10 cellular contexts compared by ENCODE assay signal in genomic region chr5:35857004-35857345, GRCh38. TPM values are rescaled to one million over a fixed set of nuclear protein-coding genes. Genes with fewer than 3 reads are reported as not detected.
A peak's percentile ranks its signal among the peaks of the same experiment; 100 is the strongest.
DNase-seq lines count a peak whose midpoint lies in the region; ATAC-seq, FAIRE-seq and TF ChIP-seq lines count a peak whose summit lies in the region.
"Had no signal": no experiment of that assay in that cellular context is flagged by ENCODE, and none has a peak within 500 bp of the region (broad histone marks: within the 10 kb centered on the region; RNA-seq: fewer than 3 reads in every experiment).

No MANE protein-coding gene starts in this region.

- peak overlapping the region; percentile 56 to 95 (median 85) for H3K9ac ChIP-seq in BLaER1 treated with 17β-estradiol and CSF1 and Interleukin-3, amounts not matched to agents 10 nM and 100 nM

- H3K27me3 ChIP-seq in BLaER1 treated with 17β-estradiol and CSF1 and Interleukin-3, amounts not matched to agents 10 nM and 100 nM: no peaks in the 10 kb centered on the region
- H3K27me3 ChIP-seq in mononuclear cell (ENCODE audit: insufficient read depth, low read length): no peaks in the 10 kb centered on the region

- H4K20me1 ChIP-seq in BLaER1 treated with 17β-estradiol and CSF1 and Interleukin-3, amounts not matched to agents 10 nM and 100 nM: no peaks in the 10 kb centered on the region

- peaks cover 89% of the 10 kb centered on the region for H3K4me1 Mint-ChIP-seq in activated naive CD8-positive, alpha-beta T cell (ENCODE audit: low read depth)

- TF ChIP-seq POLR2A in H54 (IDR thresholded peaks at IDR 0.05; ENCODE audit: low read depth, low read length): no peak

- no peaks in the 10 kb centered on the region; a peak in 1 of 22 replicates for H3K9me3 ChIP-seq in BLaER1 treated with 17β-estradiol and CSF1 and Interleukin-3, amounts not matched to agents 10 nM and 100 nM (replicated peaks in 1 of 11)
- no peaks in the 10 kb centered on the region for H3K9me3 ChIP-seq in mononuclear cell (ENCODE audit: low read depth, low read length)

- DNase-seq in H54 (ENCODE audit: insufficient read length, low spot score) (no peak), NCI-H1417 (lab: John Stamatoyannopoulos, UW) (no peak), nucleus accumbens (lab: John Stamatoyannopoulos, UW) (no peak)
- DNase-seq in effector CD4-positive, alpha-beta T cell: no peak
- DNase-seq: NCI-H1417 treated with DMSO at 0.1 percent for 48 hours had no signal

- no peaks in the 10 kb centered on the region for H3K27me3 Mint-ChIP-seq in activated naive CD8-positive, alpha-beta T cell

- H3K4me1 ChIP-seq in BLaER1 treated with 17β-estradiol and CSF1 and Interleukin-3, amounts not matched to agents 10 nM and 100 nM: peaks cover 49 to 100% (median 64%) of the 10 kb centered on the region in 10 experiments
- H3K4me1 ChIP-seq in mononuclear cell (ENCODE audit: insufficient read depth, low read length): peaks cover 37% of the 10 kb centered on the region

- H3K27ac ChIP-seq in BLaER1 treated with 17β-estradiol and CSF1 and Interleukin-3, amounts not matched to agents 10 nM and 100 nM: peak overlapping the region; percentile 38 to 98 (median 86); a peak in 21 of 22 replicates

- H3K4me3 ChIP-seq in BLaER1 treated with 17β-estradiol and CSF1 and Interleukin-3, amounts not matched to agents 10 nM and 100 nM: peak overlapping the region; percentile 47 to 80 (median 68)
- H3K4me3 ChIP-seq in mononuclear cell (ENCODE audit: low read length): peak overlapping the region; percentile 47
- H3K4me3 ChIP-seq: lung had no signal

- peak overlapping the region; percentile 66 to 95 (median 90) for H3K4me2 ChIP-seq in BLaER1 treated with 17β-estradiol and CSF1 and Interleukin-3, amounts not matched to agents 10 nM and 100 nM

- no peak for ATAC-seq in HG02610 (IDR thresholded peaks at IDR 0.05; ENCODE audit: unreplicated experiment)

- H3K36me3 ChIP-seq in BLaER1 treated with 17β-estradiol and CSF1 and Interleukin-3, amounts not matched to agents 10 nM and 100 nM: peaks cover 0 to 35% (median 33%) of the 10 kb centered on the region in 11 experiments; a peak in 20 of 22 replicates

- peak overlapping the region; percentile 99 for H3K27ac Mint-ChIP-seq in activated naive CD8-positive, alpha-beta T cell

- peak; percentile 27 for FAIRE-seq in H54 (lab: Jason Lieb, UNC)

- H3K36me3 Mint-ChIP-seq in activated naive CD8-positive, alpha-beta T cell: peaks cover 27% of the 10 kb centered on the region

- no peaks in the 10 kb centered on the region for H3K9me3 Mint-ChIP-seq in activated naive CD8-positive, alpha-beta T cell (ENCODE audit: low read depth)

- peak overlapping the region; percentile 90 for H3K4me3 Mint-ChIP-seq in activated naive CD8-positive, alpha-beta T cell

RNA-seq across cellular contexts. Expression of gene IL7R, which starts 0.3 kb away (rescaled TPM):
- total RNA-seq in mononuclear cell: 360 TPM
